In genomic region chr1:223133824-223134435, GRCh38 we compare ENCODE assay signal across 8 cellular contexts. TPM values are rescaled to one million over a fixed set of nuclear protein-coding genes. Genes with fewer than 3 reads are reported as not detected.
DNase-seq lines count a peak whose midpoint lies in the region; ATAC-seq, FAIRE-seq and TF ChIP-seq lines count a peak whose summit lies in the region.

No MANE protein-coding gene starts in this region.

- H3K36me3 Mint-ChIP-seq in central memory CD8-positive, alpha-beta T cell (ENCODE audit: insufficient read depth), result no peaks in the 10 kb centered on the region

- intact Hi-C loops in kidney (cut with DNase I), result no loop called here

- no peaks in the 10 kb centered on the region for H3K9me3 Mint-ChIP-seq in central memory CD8-positive, alpha-beta T cell

- TF ChIP-seq CTCF in A549 (IDR thresholded peaks at IDR 0.05) (peak; percentile 93), kidney (IDR thresholded peaks at IDR 0.05; ENCODE audit: borderline replicate concordance, extremely low read depth, insufficient read depth) (peak; percentile 95)

- H3K4me2 ChIP-seq in A549, result peak overlapping the region; percentile 98

- TF ChIP-seq POLR2A in A549 (IDR thresholded peaks at IDR 0.05; ENCODE audit: low read length), result no peak

- no peak for TF ChIP-seq EP300 in A549 (IDR thresholded peaks at IDR 0.05)

- FAIRE-seq in A549 (lab: Jason Lieb, UNC) (no peak), kidney (lab: Jason Lieb, UNC) (peak; percentile 83)

- POLR2A ChIA-PET in A549 (lab: Yijun Ruan, JAX), result interaction anchor here (0.6 to 1.3 kb wide), 3 partner anchors 9 to 981 kb away, joined by 3 to 4 read pairs (median 4); partner anchors contain the start of gene TLR5

- H3K4me1 ChIP-seq in A549 (peaks cover 38% of the 10 kb centered on the region), kidney (ENCODE audit: control insufficient read depth in 1 of 2, insufficient read depth in 1 of 2, low read depth in 1 of 2, low read length in 2 of 2) (peaks cover 5 to 7% of the 10 kb centered on the region in 2 donors)

- H3K9me3 ChIP-seq in A549, result no peaks in the 10 kb centered on the region
- H3K9me3 ChIP-seq in kidney (ENCODE audit: control insufficient read depth in 1 of 2, low read length in 2 of 2), result no peaks in the 10 kb centered on the region

- no peak overlapping the region for H3K27ac Mint-ChIP-seq in central memory CD8-positive, alpha-beta T cell (ENCODE audit: low read depth)

- DNase-seq in A549 (ENCODE audit: low read depth in 1 of 2, low spot score in 1 of 2) (peak; percentile 78 to 87), NCI-H345 treated with DMSO at 0.1 percent for 48 hours (lab: John Stamatoyannopoulos, UW; ENCODE audit: unreplicated experiment) (peak; percentile 83), kidney (peak; percentile 96)
- DNase-seq in central memory CD8-positive, alpha-beta T cell (ENCODE audit: low spot score in 2 of 2), result peak; percentile 59 to 66
- DNase-seq in stimulated activated CD4-positive, alpha-beta T cell treated with anti-CD3 and anti-CD28 coated beads, Interleukin-15, amount 100 ng/mL, for 1 hour (ENCODE audit: low read depth in 1 of 2, low spot score in 1 of 2), result peak; percentile 62 to 65

- H3K4me3 Mint-ChIP-seq in central memory CD8-positive, alpha-beta T cell, result peak overlapping the region; percentile 39

- H3K9ac ChIP-seq in kidney (ENCODE audit: low read length in 2 of 2), result peak overlapping the region in 1 of 2 donors; percentile 53

- peak; percentile 71 to 82 for TF ChIP-seq RAD21 in A549 (conservative IDR thresholded peaks at IDR 0.05 in 1 of 2, IDR thresholded peaks at IDR 0.05 in 1 of 2)

- no peaks in the 10 kb centered on the region for H3K36me3 ChIP-seq in kidney (ENCODE audit: control insufficient read depth in 1 of 2, insufficient read depth in 2 of 2, low read length in 2 of 2)

- peaks cover 61% of the 10 kb centered on the region for H3K27me3 Mint-ChIP-seq in central memory CD8-positive, alpha-beta T cell

- CTCF ChIA-PET in A549 (lab: Yijun Ruan, JAX), result interaction anchor here (0.6 to 7.3 kb wide), 77 partner anchors 9 to 1018 kb away, joined by 3 to 98 read pairs (median 4); partner anchors contain the start of genes CAPN8, SUSD4 and TLR5

- ATAC-seq in A549 (peak; percentile 77 to 90), GM18867 (IDR thresholded peaks at IDR 0.05; ENCODE audit: unreplicated experiment) (peak; percentile 86), HG03159 (IDR thresholded peaks at IDR 0.05; ENCODE audit: unreplicated experiment) (peak; percentile 88)
- peak; percentile 82 for ATAC-seq in activated CD4-positive, CD25-positive, alpha-beta regulatory T cell treated with anti-CD3 and anti-CD28 coated beads, Interleukin-2, amount 50 U/mL, for 24 hours
- ATAC-seq in central memory CD8-positive, alpha-beta T cell (replicated peaks; ENCODE audit: extremely low read depth, poor library complexity, severe bottlenecking), result peak; percentile 82

- 9% methylated on average over 20 of the region's 23 CpGs for WGBS in A549 (ENCODE audit: missing lambda C conversion rate)

- peaks cover 11% of the 10 kb centered on the region for H3K4me1 Mint-ChIP-seq in central memory CD8-positive, alpha-beta T cell

- H3K4me3 ChIP-seq in A549 (peak overlapping the region; percentile 49), kidney (ENCODE audit: low read length in 2 of 2) (peak overlapping the region; percentile 52 to 59)

- peak overlapping the region; percentile 54 to 55; a peak in 4 of 6 replicates for H3K27ac ChIP-seq in A549
- H3K27ac ChIP-seq in kidney (ENCODE audit: low read depth in 2 of 2, low read length in 2 of 2), result peak overlapping the region in 1 of 2 donors; percentile 65

TF ChIP-seq in A549, 52 proteins besides CTCF, POLR2A, EP300 and RAD21:
- TF ChIP-seq CHD2 (IDR thresholded peaks at IDR 0.05; ENCODE audit: low read length, partially characterized antibody) (no peak), ELK1 (IDR thresholded peaks at IDR 0.05; ENCODE audit: low read depth, low read length) (no peak), MAX (IDR thresholded peaks at IDR 0.05) (peak; percentile 49; the same call in 1 of the 2 replicates), RCOR1 (IDR thresholded peaks at IDR 0.05; ENCODE audit: low read depth, low read length) (no peak), TFCP2L1 (CRISPR knock-in tag; IDR thresholded peaks at IDR 0.05) (no peak), CBX2 (IDR thresholded peaks at IDR 0.05; ENCODE audit: borderline replicate concordance, low read depth) (no peak), CEBPB (IDR thresholded peaks at IDR 0.05) (peak in 1 of 2 experiments; percentile 29; a peak in 2 of 4 replicates), USF2 (IDR thresholded peaks at IDR 0.05) (no peak), CBX8 (IDR thresholded peaks at IDR 0.05) (no peak), NR3C1 (IDR thresholded peaks at IDR 0.05) (no peak), MAFK (IDR thresholded peaks at IDR 0.05; ENCODE audit: partially characterized antibody) (no peak), POLR2AphosphoS2 (conservative IDR thresholded peaks at IDR 0.05; ENCODE audit: low read length) (no peak), E2F6 (IDR thresholded peaks at IDR 0.05; ENCODE audit: borderline replicate concordance, low read depth) (no peak), SMC3 (IDR thresholded peaks at IDR 0.05) (peak; percentile 91)

RNA-seq across cellular contexts. Expression of gene TLR5, which starts 9.1 kb away (rescaled TPM):
- polyA plus RNA-seq in A549 (2011; rRNA removed) (1.3 and 1.8 TPM in 2 replicates), A549 (2017; fragmentation: RNase III; extraction: RNeasy Plus Mini Kit Qiagen cat#74134 plus additional on column Dnase treatment) (0.22 to 0.46 TPM (median 0.34 TPM) in 3 replicates), kidney (ENCODE audit: insufficient read depth, low read depth, low replicate concordance) (3.7 TPM)
- 0.04 and 0.24 TPM in 2 replicates for polyA plus RNA-seq in A549 (2012; cell fraction: cytosol; rRNA removed)
- 0.40 and 1.1 TPM in 2 replicates for polyA plus RNA-seq in A549 (2012; cell fraction: nucleus; rRNA removed)
- 1.5 and 2.3 TPM in 2 replicates for polyA minus RNA-seq in A549 (2011; rRNA and poly(A)+ RNA removed)
- total RNA-seq in kidney, result 31.3 TPM
